In genomic region chr11:45618897-45619296, GRCh38 we compare ENCODE assay signal across 26 cellular contexts. TPM values are rescaled to one million over a fixed set of nuclear protein-coding genes. Genes with fewer than 3 reads are reported as not detected.
"Had no signal": no experiment of that assay in that cellular context is flagged by ENCODE, and none has a peak within 500 bp of the region (broad histone marks: within the 10 kb centered on the region; RNA-seq: fewer than 3 reads in every experiment).

No MANE protein-coding gene starts in this region.

- H3K27ac ChIP-seq: brain microvascular endothelial cell, foreskin keratinocyte, gastrocnemius medialis, heart left ventricle had no signal

- DNase-seq: activated CD4-positive, alpha-beta T cell treated with anti-CD3 and anti-CD28 coated beads for 1 hour; activated CD4-positive, alpha-beta T cell treated with anti-CD3 and anti-CD28 coated beads for 48 hours; activated CD4-positive, alpha-beta T cell treated with anti-CD3 and anti-CD28 coated beads, Interleukin-2, amount 50 U/mL, for 1 hour; activated CD4-positive, alpha-beta T cell treated with anti-CD3 and anti-CD28 coated beads, Interleukin-2, amount 50 U/mL, for 48 hours; activated CD8-positive, alpha-beta memory T cell treated with anti-CD3 and anti-CD28 coated beads for 24 hours; activated CD8-positive, alpha-beta T cell treated with anti-CD3 and anti-CD28 coated beads for 36 hours; activated effector memory CD4-positive, alpha-beta T cell treated with Interleukin-2 at 50 U/mL for 16 hours; activated gamma-delta T cell treated with Interleukin-2 at 50 U/mL for 16 hours; activated naive CD4-positive, alpha-beta T cell treated with anti-CD3 and anti-CD28 coated beads, Interleukin-2, amount 50 U/mL, for 16 hours; activated naive CD4-positive, alpha-beta T cell treated with Interleukin-2 at 50 U/mL for 16 hours; activated T-cell treated with anti-CD3 and anti-CD28 coated beads, Interleukin-2, amount 50 U/mL, for 4 hours; amniotic stem cell; anterior cingulate cortex; brain microvascular endothelial cell; caudate nucleus; cortex of kidney; effector CD4-positive, alpha-beta T cell; effector memory CD8-positive, alpha-beta T cell; foreskin keratinocyte; gastrocnemius medialis; glutamatergic neuron; heart left ventricle; T-helper 2 cell had no signal

- H3K9me3 Mint-ChIP-seq: activated CD8-positive, alpha-beta T cell treated with anti-CD3 and anti-CD28 coated beads for 36 hours; activated T-helper 17 cell treated with anti-CD3 and anti-CD28 coated beads, Interleukin-2, amount 50 U/mL, for 72 hours had no signal

- H3K4me3 ChIP-seq: gastrocnemius medialis, heart left ventricle had no signal

- H3K4me3 Mint-ChIP-seq: activated CD8-positive, alpha-beta T cell treated with anti-CD3 and anti-CD28 coated beads for 36 hours; activated naive CD8-positive, alpha-beta T cell; activated T-cell treated with anti-CD3 and anti-CD28 coated beads, Interleukin-2, amount 50 U/mL, for 4 hours; activated T-helper 17 cell treated with anti-CD3 and anti-CD28 coated beads, Interleukin-2, amount 50 U/mL, for 72 hours; effector memory CD8-positive, alpha-beta T cell; WTC11 had no signal

- H3K36me3 Mint-ChIP-seq: activated naive CD8-positive, alpha-beta T cell had no signal

- H3K36me3 ChIP-seq: brain microvascular endothelial cell, gastrocnemius medialis, heart left ventricle had no signal

- H3K4me1 ChIP-seq: foreskin keratinocyte had no signal

- H3K27ac Mint-ChIP-seq: activated CD8-positive, alpha-beta T cell treated with anti-CD3 and anti-CD28 coated beads for 36 hours; activated naive CD8-positive, alpha-beta T cell; activated T-helper 17 cell treated with anti-CD3 and anti-CD28 coated beads, Interleukin-2, amount 50 U/mL, for 72 hours; effector memory CD8-positive, alpha-beta T cell; WTC11 had no signal

- H3K4me1 Mint-ChIP-seq: activated T-helper 17 cell treated with anti-CD3 and anti-CD28 coated beads, Interleukin-2, amount 50 U/mL, for 72 hours had no signal

- H3K9me3 ChIP-seq: gastrocnemius medialis had no signal

- H3K27me3 ChIP-seq: brain microvascular endothelial cell, foreskin keratinocyte had no signal

RNA-seq across cellular contexts. Expression of gene CHST1, which starts 46.5 kb away (rescaled TPM):
- total RNA-seq: activated CD8-positive, alpha-beta T cell treated with anti-CD3 and anti-CD28 coated beads for 36 hours; activated T-helper 17 cell treated with anti-CD3 and anti-CD28 coated beads, Interleukin-2, amount 50 U/mL, for 72 hours; foreskin keratinocyte had no signal
